Comparison of ENCODE assay signal across 8 cellular contexts in genomic region chr12:10363922-10364838, GRCh38. TPM values are rescaled to one million over a fixed set of nuclear protein-coding genes. Genes with fewer than 3 reads are reported as not detected.
A peak's percentile ranks its signal among the peaks of the same experiment; 100 is the strongest.
DNase-seq lines count a peak whose midpoint lies in the region; ATAC-seq and TF ChIP-seq lines count a peak whose summit lies in the region.

No MANE protein-coding gene starts in this region.

- H3K9me3 Mint-ChIP-seq in WTC11, result peaks cover 12% of the 10 kb centered on the region
- H3K9me3 Mint-ChIP-seq in chondrocyte (ENCODE audit: low read depth), result peaks cover 3% of the 10 kb centered on the region

- no peaks in the 10 kb centered on the region for H4K20me1 ChIP-seq in Loucy (ENCODE audit: insufficient read depth, low read length, poor library complexity, severe bottlenecking)

- H3K79me2 ChIP-seq in Loucy (ENCODE audit: insufficient read depth, low read length), result no peaks in the 10 kb centered on the region

- H3K9me3 ChIP-seq in Loucy (ENCODE audit: insufficient read depth, low read depth, low read length) (no peaks in the 10 kb centered on the region), esophagus muscularis mucosa (no peaks in the 10 kb centered on the region), muscle layer of duodenum (ENCODE audit: control insufficient read depth in 1 of 2, low read length in 2 of 2) (no peaks in the 10 kb centered on the region)

- H3K4me3 ChIP-seq in Loucy (ENCODE audit: low read length, poor library complexity, severe bottlenecking) (peak overlapping the region; percentile 86), esophagus muscularis mucosa (peak overlapping the region; percentile 64 to 73 (median 69)), muscle layer of duodenum (ENCODE audit: low read depth in 1 of 2, low read length in 2 of 2) (peak overlapping the region; percentile 65 to 83)

- TF ChIP-seq POLR2A in esophagus muscularis mucosa (IDR thresholded peaks at IDR 0.05; ENCODE audit: low read depth), result no peak

- H3K9ac ChIP-seq in Loucy (ENCODE audit: low read depth, low read length, poor library complexity, severe bottlenecking), result peak overlapping the region; percentile 89

- no peaks in the 10 kb centered on the region for H3F3A ChIP-seq in Loucy (ENCODE audit: low read depth)

- H3K27ac Mint-ChIP-seq in WTC11, result no peak overlapping the region
- H3K27ac Mint-ChIP-seq in chondrocyte (ENCODE audit: unreplicated experiment), result no peak overlapping the region

- peaks cover 46% of the 10 kb centered on the region for H3K4me1 ChIP-seq in Loucy (ENCODE audit: insufficient read depth, low read length, poor library complexity, severe bottlenecking)
- H3K4me1 ChIP-seq in esophagus muscularis mucosa, result peaks cover 15 to 44% (median 38%) of the 10 kb centered on the region in 4 donors
- H3K4me1 ChIP-seq in muscle layer of duodenum (ENCODE audit: control insufficient read depth in 1 of 2, insufficient read depth in 2 of 2, low read length in 2 of 2), result peaks cover 14 to 20% of the 10 kb centered on the region in 2 donors

- peak overlapping the region; percentile 84; the same call in 1 of the 2 replicates for H2AFZ ChIP-seq in Loucy (ENCODE audit: low read length)

- no peaks in the 10 kb centered on the region for H3K9me2 ChIP-seq in Loucy (replicated peaks; ENCODE audit: low read depth, low read length)

- intact Hi-C loops in esophagus muscularis mucosa (cut with DNase I), result loop anchor here (10.0 kb wide), 1 partner anchor 351 kb away; no protein-coding TSS in a partner anchor

- peak overlapping the region; percentile 73 for H3K4me2 ChIP-seq in Loucy (ENCODE audit: low read depth, low read length, poor library complexity, severe bottlenecking)

- 7% methylated on average over 14 of the region's 19 CpGs for WGBS in esophagus muscularis mucosa

- H3K36me3 Mint-ChIP-seq in WTC11, result peaks cover 5% of the 10 kb centered on the region
- H3K36me3 Mint-ChIP-seq in chondrocyte (ENCODE audit: low read depth), result no peaks in the 10 kb centered on the region

- no peak overlapping the region for H3K4me3 Mint-ChIP-seq in WTC11
- no peak overlapping the region for H3K4me3 Mint-ChIP-seq in chondrocyte (ENCODE audit: unreplicated experiment)

- DNase-seq in stimulated activated naive CD4-positive, alpha-beta T cell (lab: John Stamatoyannopoulos, UW), result peak in 5 of 6 experiments; percentile 12 to 81 (median 31)
- no peak for DNase-seq in stimulated activated naive CD4-positive, alpha-beta T cell treated with Interleukin-2 at 50 U/mL for 16 hours (lab: John Stamatoyannopoulos, UW)
- DNase-seq in HCEC 1CT (peak; percentile 53), WTC11 (ENCODE audit: low spot score) (no peak), esophagus muscularis mucosa (ENCODE audit: extremely low spot score) (no peak), chondrocyte (ENCODE audit: low spot score) (no peak)

- no peak for TF ChIP-seq CTCF in Loucy (conservative IDR thresholded peaks at IDR 0.05; ENCODE audit: low read length)
- TF ChIP-seq CTCF in WTC11 (IDR thresholded peaks at IDR 0.05), result no peak
- TF ChIP-seq CTCF in esophagus muscularis mucosa (IDR thresholded peaks at IDR 0.05), result no peak
- no peak for TF ChIP-seq CTCF in chondrocyte (IDR thresholded peaks at IDR 0.05)

- TF ChIP-seq EP300 in esophagus muscularis mucosa (IDR thresholded peaks at IDR 0.05), result no peak

- H3K36me3 ChIP-seq in Loucy (ENCODE audit: insufficient read depth, low read length), result no peaks in the 10 kb centered on the region
- H3K36me3 ChIP-seq in esophagus muscularis mucosa, result no peaks in the 10 kb centered on the region
- H3K36me3 ChIP-seq in muscle layer of duodenum (ENCODE audit: control insufficient read depth in 1 of 2, insufficient read depth in 2 of 2, low read length in 2 of 2), result no peaks in the 10 kb centered on the region

- CTCF ChIA-PET in WTC11 (lab: Charles Lee), result interaction anchor here (0.6 to 1.6 kb wide), 3 partner anchors 25 to 194 kb away, joined by 3 to 5 read pairs (median 4); no protein-coding TSS in a partner anchor

- peak; percentile 25 for ATAC-seq in WTC11

- H3K27me3 Mint-ChIP-seq in WTC11 (ENCODE audit: low read depth), result no peaks in the 10 kb centered on the region
- H3K27me3 Mint-ChIP-seq in chondrocyte (ENCODE audit: low read depth), result no peaks in the 10 kb centered on the region

- peaks cover 35% of the 10 kb centered on the region for H3K4me1 Mint-ChIP-seq in WTC11
- peaks cover 13% of the 10 kb centered on the region for H3K4me1 Mint-ChIP-seq in chondrocyte (ENCODE audit: low read depth)

- POLR2A ChIA-PET in WTC11 (lab: Charles Lee), result interaction anchor here (0.6 kb wide), 1 partner anchor 244 kb away, joined by 8 read pairs; no protein-coding TSS in a partner anchor

- H3K27me3 ChIP-seq in Loucy (ENCODE audit: insufficient read depth, low read length, poor library complexity, severe bottlenecking) (no peaks in the 10 kb centered on the region), esophagus muscularis mucosa (no peaks in the 10 kb centered on the region), muscle layer of duodenum (ENCODE audit: low read depth, low read length) (no peaks in the 10 kb centered on the region)

- H3K27ac ChIP-seq in esophagus muscularis mucosa (replicated peaks in 1 of 4) (peak overlapping the region; percentile 90 to 95 (median 92)), muscle layer of duodenum (ENCODE audit: low read length) (peak overlapping the region; percentile 95)

TF ChIP-seq in WTC11, 78 proteins besides CTCF, POLR2A, EP300 and RAD21:
- no peak for TF ChIP-seq ZNF232 (CRISPR knock-in tag; IDR thresholded peaks at IDR 0.05)
- no peak for TF ChIP-seq ZNF416 (CRISPR knock-in tag; IDR thresholded peaks at IDR 0.05)
- 0 out of 2 replicates have a peak, but pooled peaks have one; percentile 33 for TF ChIP-seq SP1 (CRISPR knock-in tag; conservative IDR thresholded peaks at IDR 0.05)
- 0 out of 2 replicates have a peak, but pooled peaks have one; percentile 36 for TF ChIP-seq NFE2L1 (CRISPR knock-in tag; IDR thresholded peaks at IDR 0.05)
- no peak for TF ChIP-seq MXD4 (CRISPR knock-in tag; IDR thresholded peaks at IDR 0.05; ENCODE audit: borderline replicate concordance)
- 0 out of 2 replicates have a peak, but pooled peaks have one; percentile 25 for TF ChIP-seq MAX (CRISPR knock-in tag; IDR thresholded peaks at IDR 0.05)
- no peak for TF ChIP-seq ZMAT4 (CRISPR knock-in tag; IDR thresholded peaks at IDR 0.05)
- no peak for TF ChIP-seq ATF1 (CRISPR knock-in tag; IDR thresholded peaks at IDR 0.05)

RNA-seq across cellular contexts. Expression of gene KLRK1, which starts 25.7 kb away (rescaled TPM):
- 0.15 to 0.23 TPM in 2 of 3 replicates, not detected in the other for total RNA-seq in WTC11 (2021)
- total RNA-seq in esophagus muscularis mucosa, result 1 to 10 TPM in 3 of 4 donors, under 1 TPM in 1; 0.19 to 1.8 (median 1.2) TPM
- total RNA-seq in chondrocyte, result not detected in 3 replicates

RNA-seq across cellular contexts. Expression of gene KLRC4, which starts 45.4 kb away (rescaled TPM):
- total RNA-seq in WTC11 (2021) (not detected in 3 replicates), esophagus muscularis mucosa (under 1 TPM in 1 of 4 donors, not detected in 3; 0.83 TPM), chondrocyte (not detected in 3 replicates)

RNA-seq across cellular contexts. Expression of gene KLRC3, which starts 56.2 kb away (rescaled TPM):
- not detected in 3 replicates for total RNA-seq in WTC11 (2021)
- not detected for total RNA-seq in esophagus muscularis mucosa
- total RNA-seq in chondrocyte, result not detected in 3 replicates

RNA-seq across cellular contexts. Expression of gene KLRD1, which starts 56.5 kb away (rescaled TPM):
- total RNA-seq in WTC11 (2021) (0.16 to 0.71 TPM (median 0.55 TPM) in 3 replicates), esophagus muscularis mucosa (1 to 10 TPM in 1 of 4 donors, under 1 TPM in 3; 0.32 to 1.3 (median 0.73) TPM), chondrocyte (0.21 to 0.46 TPM (median 0.22 TPM) in 3 replicates)

Comparison
In these comparisons a context has a peak if more than half of its experiments do, and no peak if none do; other contexts are left out.
1. DNase-seq: peak in stimulated activated naive CD4-positive, alpha-beta T cell (5 of 6) and HCEC 1CT (single experiment); none in stimulated activated naive CD4-positive, alpha-beta T cell treated with Interleukin-2 at 50 U/mL for 16 hours (single experiment), WTC11 (single experiment), esophagus muscularis mucosa (single experiment) and chondrocyte (single experiment).
2. Peak in every context shown above with its lines, with median percentiles within 50 percentile points of each other: H3K4me3 ChIP-seq.